ENCODE assay signal across 19 cellular contexts in genomic region chr1:58989845-58990244, GRCh38.
"Had no signal": no experiment of that assay in that cellular context is flagged by ENCODE, and none has a peak within 500 bp of the region (broad histone marks: within the 10 kb centered on the region; RNA-seq: fewer than 3 reads in every experiment).

No MANE protein-coding gene starts in this region.

- H3K4me3 ChIP-seq: coronary artery, esophagus squamous epithelium, heart right ventricle, left lung, lower lobe of right lung had no signal

- ATAC-seq: effector memory CD8-positive, alpha-beta T cell; esophagus mucosa; foreskin keratinocyte; left cardiac atrium; left lung; left ventricle myocardium superior; lower lobe of right lung had no signal

- H3K27ac Mint-ChIP-seq: effector memory CD8-positive, alpha-beta T cell; endodermal cell had no signal

- H3K36me3 ChIP-seq: esophagus squamous epithelium, heart right ventricle, left lung, lower lobe of right lung had no signal

- H3K9me3 Mint-ChIP-seq: effector memory CD8-positive, alpha-beta T cell; endodermal cell had no signal

- H3K9me3 ChIP-seq: esophagus squamous epithelium, heart right ventricle, left lung, lower lobe of right lung had no signal

- H3K4me1 ChIP-seq: foreskin keratinocyte, left lung, lower lobe of right lung had no signal

- H3K4me3 Mint-ChIP-seq: effector memory CD8-positive, alpha-beta T cell; endodermal cell had no signal

- DNase-seq: effector CD8-positive, alpha-beta T cell; effector memory CD8-positive, alpha-beta T cell; endodermal cell; erythroblast; esophagus squamous epithelium; foreskin keratinocyte; glutamatergic neuron; head of caudate nucleus; heart right ventricle; hippocampal formation; left cardiac atrium; left lung; left ventricle myocardium superior; lower lobe of right lung; mesenchymal stem cell; midbrain had no signal

- H3K27ac ChIP-seq: coronary artery, epithelial cell of prostate, foreskin keratinocyte, heart right ventricle, left lung, lower lobe of right lung had no signal

- H3K27me3 ChIP-seq: esophagus squamous epithelium, foreskin keratinocyte, heart right ventricle, left lung had no signal
